In genomic region chr5:16894236-16895057, GRCh38 we compare ENCODE assay signal across 11 cellular contexts. TPM values are rescaled to one million over a fixed set of nuclear protein-coding genes. Genes with fewer than 3 reads are reported as not detected.
DNase-seq lines count a peak whose midpoint lies in the region; ATAC-seq, FAIRE-seq and TF ChIP-seq lines count a peak whose summit lies in the region.
"Had no signal": no experiment of that assay in that cellular context is flagged by ENCODE, and none has a peak within 500 bp of the region (broad histone marks: within the 10 kb centered on the region; RNA-seq: fewer than 3 reads in every experiment).

No MANE protein-coding gene starts in this region.

- H3K27ac ChIP-seq in HCT116 (ENCODE audit: low read depth, low read length), result peak overlapping the region; percentile 66
- H3K27ac ChIP-seq: thoracic aorta had no signal

- no peaks in the 10 kb centered on the region for H3K27me3 ChIP-seq in HCT116 (ENCODE audit: insufficient read depth, low read length)

- TF ChIP-seq POLR2A in HCT116 (IDR thresholded peaks at IDR 0.05; ENCODE audit: borderline replicate concordance, extremely low read depth, insufficient read depth, insufficient read length) (peak; percentile 22), GM12891 (IDR thresholded peaks at IDR 0.05; ENCODE audit: low read depth, low read length) (no peak)

- H3K36me3 ChIP-seq in HCT116 (ENCODE audit: control insufficient read depth in 1 of 2, insufficient read depth in 2 of 2, low read length in 2 of 2), result no peaks in the 10 kb centered on the region
- H3K36me3 ChIP-seq: thoracic aorta had no signal

- CTCF ChIA-PET in HCT116 (lab: Charles Lee), result no interaction called here

- H3K79me2 ChIP-seq in HCT116 (ENCODE audit: insufficient read depth, low read length), result peaks cover 82% of the 10 kb centered on the region

- no peaks in the 10 kb centered on the region for H4K20me1 ChIP-seq in HCT116 (ENCODE audit: insufficient read depth)

- no peak overlapping the region for H2AFZ ChIP-seq in HCT116 (ENCODE audit: low read depth, low read length, poor library complexity, severe bottlenecking)

- H3K9ac ChIP-seq in HCT116 (ENCODE audit: low read length), result peak overlapping the region; percentile 38

- TF ChIP-seq CTCF in HCT116 (IDR thresholded peaks at IDR 0.05 in 2 of 3, conservative IDR thresholded peaks at IDR 0.05 in 1 of 3; ENCODE audit: borderline replicate concordance in 1 of 3, insufficient read depth in 1 of 3, low read depth in 2 of 3, low read length in 2 of 3), result no peak
- no peak for TF ChIP-seq CTCF in epithelial cell of proximal tubule (conservative IDR thresholded peaks at IDR 0.05; ENCODE audit: low read depth, low read length)
- TF ChIP-seq CTCF in retinal pigment epithelial cell (conservative IDR thresholded peaks at IDR 0.05; ENCODE audit: low read depth, low read length), result no peak

- no peaks in the 10 kb centered on the region for H3K9me3 ChIP-seq in HCT116 (ENCODE audit: control insufficient read depth in 1 of 2, insufficient read depth in 1 of 2, low read depth in 1 of 2, low read length in 2 of 2)
- H3K9me3 ChIP-seq: thoracic aorta had no signal

- POLR2A ChIA-PET in HCT116 (lab: Charles Lee), result interaction anchor here (0.8 kb wide), 1 partner anchor 19 kb away, joined by 3 read pairs; no protein-coding TSS in a partner anchor

- intact Hi-C loops in HCT116 (cut with micrococcal nuclease), result no loop called here

- H3K4me3 ChIP-seq in HCT116 (replicated peaks in 1 of 2; ENCODE audit: low read depth in 1 of 2, low read length in 2 of 2) (peak overlapping the region; percentile 13 to 36; a peak in 3 of 4 replicates), epithelial cell of proximal tubule (ENCODE audit: low read depth, low read length) (no peak overlapping the region), retinal pigment epithelial cell (ENCODE audit: low read length) (no peak overlapping the region)
- H3K4me3 ChIP-seq: thoracic aorta had no signal

- H3K4me1 ChIP-seq in HCT116 (ENCODE audit: control insufficient read depth in 1 of 2, insufficient read depth in 2 of 2, low read length in 2 of 2), result peaks cover 81 to 82% of the 10 kb centered on the region in 2 experiments

- peak; percentile 89 for DNase-seq in HCT116 (ENCODE audit: low read depth, low spot score)
- DNase-seq in NCI-H82 (lab: John Stamatoyannopoulos, UW), result peak; percentile 92
- DNase-seq in epithelial cell of proximal tubule (ENCODE audit: low read depth), result peak; percentile 61
- peak; percentile 98 for DNase-seq in retinal pigment epithelial cell (ENCODE audit: low read depth)
- no peak for DNase-seq in GM12891 (ENCODE audit: insufficient read length, low spot score)
- no peak for DNase-seq in NCI-H2227 treated with DMSO at 0.1 percent for 48 hours (lab: John Stamatoyannopoulos, UW)
- no peak for DNase-seq in GM19239 (ENCODE audit: insufficient read length, low spot score)
- DNase-seq: activated CD4-positive, alpha-beta T cell treated with anti-CD3 and anti-CD28 coated beads, Interleukin-2, amount 50 U/mL, for 4 hours; left cardiac atrium had no signal

- RAD21 ChIA-PET in HCT116 (lab: Charles Lee; ENCODE audit: low non-redundant PET in 1 of 2, low total read pairs in 2 of 2, uncharacterized antibody in 2 of 2, unreplicated experiment in 2 of 2), result no interaction called here

- ATAC-seq in HCT116 (peak; percentile 87), GM21737 (IDR thresholded peaks at IDR 0.05; ENCODE audit: unreplicated experiment) (no peak)

- H3K9me2 ChIP-seq in HCT116 (ENCODE audit: insufficient read depth), result no peaks in the 10 kb centered on the region

- FAIRE-seq in GM12891 (lab: Jason Lieb, UNC), result no peak
- no peak for FAIRE-seq in GM19239 (lab: Jason Lieb, UNC)

- H3K4me2 ChIP-seq in HCT116 (ENCODE audit: low read length), result peak overlapping the region; percentile 61

- BruUV-seq in HCT116 (replicated peaks; lab: Mats Ljungman, UMichigan), result TSS peak; percentile 73

- TF ChIP-seq RAD21 in HCT116 (IDR thresholded peaks at IDR 0.05; ENCODE audit: low read depth), result peak; percentile 2; the same call in 1 of the 2 replicates

TF ChIP-seq in HCT116, 20 proteins besides CTCF, POLR2A, EP300 and RAD21:
- TF ChIP-seq MAX (IDR thresholded peaks at IDR 0.05), result 0 out of 2 replicates have a peak, but pooled peaks have one; percentile 38
- peak; percentile 8 for TF ChIP-seq YY1 (IDR thresholded peaks at IDR 0.05; ENCODE audit: extremely low read depth, insufficient replicate concordance, low read depth, low read length)
- peak; percentile 50; the same call in 1 of the 2 replicates for TF ChIP-seq POLR2AphosphoS5 (IDR thresholded peaks at IDR 0.05; ENCODE audit: low read depth, low read length)
- peak; percentile 34; the same call in 1 of the 2 replicates for TF ChIP-seq JUND (IDR thresholded peaks at IDR 0.05)
- peak; percentile 74 for TF ChIP-seq SP1 (IDR thresholded peaks at IDR 0.05; ENCODE audit: low read depth)
- no peak for TF ChIP-seq EGR1 (IDR thresholded peaks at IDR 0.05; ENCODE audit: low read depth)
- TF ChIP-seq ZBTB33 (IDR thresholded peaks at IDR 0.05; ENCODE audit: extremely low read depth, insufficient replicate concordance, low read length), result peak; percentile 49
- TF ChIP-seq CEBPB (IDR thresholded peaks at IDR 0.05; ENCODE audit: low read depth), result no peak
- TF ChIP-seq TCF7L2 (IDR thresholded peaks at IDR 0.05; ENCODE audit: borderline replicate concordance, extremely low read depth, insufficient read depth, insufficient read length), result no peak
- TF ChIP-seq EZH2 (IDR thresholded peaks at IDR 0.05), result no peak
- peak; percentile 87 for TF ChIP-seq CBX3 (IDR thresholded peaks at IDR 0.05; ENCODE audit: low read depth)
TF ChIP-seq in HCT116: peak in this region for 7.

TF ChIP-seq in GM12891, 5 proteins besides CTCF, POLR2A, EP300 and RAD21:
- TF ChIP-seq PAX5 (IDR thresholded peaks at IDR 0.05; ENCODE audit: insufficient read depth, low read length, severe bottlenecking), result no peak
- TF ChIP-seq POU2F2 (IDR thresholded peaks at IDR 0.05; ENCODE audit: low read depth, low read length), result no peak
- no peak for TF ChIP-seq SPI1 (IDR thresholded peaks at IDR 0.05; ENCODE audit: low read depth, low read length)
- no peak for TF ChIP-seq TAF1 (IDR thresholded peaks at IDR 0.05; ENCODE audit: low read depth, low read length)
- TF ChIP-seq POLR2AphosphoS5 (IDR thresholded peaks at IDR 0.05; ENCODE audit: low read depth, low read length), result no peak

RNA-seq across cellular contexts. Expression of gene MYO10, which starts 41.6 kb away (rescaled TPM):
- total RNA-seq in HCT116 (2021; ENCODE audit: unreplicated experiment), result 34.9 TPM
- 18.3 and 19.3 TPM in 2 replicates for polyA plus RNA-seq in HCT116 (2012)
- 31.5 and 32.6 TPM in 2 replicates for total RNA-seq in epithelial cell of proximal tubule
- polyA plus RNA-seq in GM12891 (2012; ENCODE audit: low read depth, missing spikeins), result 0.03 TPM

Comparison
In these comparisons a context has a peak if more than half of its experiments do, and no peak if none do; other contexts are left out.
1. DNase-seq: peak in HCT116 (single experiment), NCI-H82 (single experiment), epithelial cell of proximal tubule (single experiment) and retinal pigment epithelial cell (single experiment); none in GM12891 (single experiment), NCI-H2227 treated with DMSO at 0.1 percent for 48 hours (single experiment) and GM19239 (single experiment).
2. H3K4me3 ChIP-seq: peak in HCT116 (2 of 2); none in epithelial cell of proximal tubule (single experiment) and retinal pigment epithelial cell (single experiment).